In the genomic region with DNA sequence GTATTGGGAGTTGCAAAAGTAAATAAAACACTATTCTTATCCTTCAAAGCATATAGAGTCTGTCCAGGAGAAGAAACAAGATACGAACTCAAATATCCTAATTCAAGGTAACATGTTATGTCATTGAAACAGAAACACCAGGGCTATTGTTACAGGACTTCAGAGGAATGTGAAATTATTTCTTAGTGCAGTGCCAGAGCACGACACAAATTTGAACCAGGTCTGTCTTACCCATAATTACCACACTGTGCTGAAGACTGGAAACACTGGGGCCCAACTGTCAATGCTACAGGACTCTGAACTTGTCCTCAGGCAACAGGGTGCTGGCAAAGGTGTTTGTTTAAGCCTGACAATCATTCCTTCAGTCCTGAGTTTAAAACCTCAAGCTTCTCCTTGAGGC, we compare ENCODE assay signal across 2 cellular contexts.
TF ChIP-seq lines count a peak whose summit lies in the region.

No MANE protein-coding gene starts in this region.

TF ChIP-seq in HepG2, 621 proteins besides CTCF, POLR2A, EP300 and RAD21 (continues in another document):
- TF ChIP-seq GFI1 (CRISPR knock-in tag; IDR thresholded peaks at IDR 0.05; ENCODE audit: borderline replicate concordance) (no peak), GLI4 (CRISPR knock-in tag; IDR thresholded peaks at IDR 0.05; ENCODE audit: borderline replicate concordance) (no peak), RARA (CRISPR knock-in tag; IDR thresholded peaks at IDR 0.05) (0 out of 2 replicates have a peak, but pooled peaks have one; percentile 7), ZNF703 (CRISPR knock-in tag; IDR thresholded peaks at IDR 0.05; ENCODE audit: borderline replicate concordance) (no peak), FOXJ3 (CRISPR knock-in tag; IDR thresholded peaks at IDR 0.05; ENCODE audit: borderline replicate concordance) (peak; percentile 16; the same call in 1 of the 2 replicates), SOX5 (CRISPR knock-in tag; IDR thresholded peaks at IDR 0.05; ENCODE audit: borderline replicate concordance) (peak; percentile 71; the same call in 1 of the 2 replicates), ZNF367 (CRISPR knock-in tag; IDR thresholded peaks at IDR 0.05; ENCODE audit: borderline replicate concordance) (no peak), MTA3 (CRISPR knock-in tag; IDR thresholded peaks at IDR 0.05) (no peak), XRCC5 (optimal IDR thresholded peaks at IDR 0.05; ENCODE audit: low read length) (no peak), NCOA2 (CRISPR knock-in tag; IDR thresholded peaks at IDR 0.05) (peak; percentile 71; the same call in 1 of the 2 replicates), FLYWCH1 (CRISPR knock-in tag; IDR thresholded peaks at IDR 0.05) (no peak), ARNTL (CRISPR knock-in tag; IDR thresholded peaks at IDR 0.05) (no peak), SMAD3 (CRISPR knock-in tag; IDR thresholded peaks at IDR 0.05) (no peak), FOXP1 (IDR thresholded peaks at IDR 0.05) (no peak), FOXP1 (CRISPR knock-in tag; IDR thresholded peaks at IDR 0.05) (peak; percentile 17; the same call in 1 of the 2 replicates), HNF4G (IDR thresholded peaks at IDR 0.05; ENCODE audit: borderline replicate concordance, low read depth, low read length) (0 out of 2 replicates have a peak, but pooled peaks have one; percentile 25), HNF4G (CRISPR knock-in tag; IDR thresholded peaks at IDR 0.05; ENCODE audit: borderline replicate concordance, low read depth) (no peak), SOX6 (IDR thresholded peaks at IDR 0.05) (no peak), SOX6 (CRISPR knock-in tag; IDR thresholded peaks at IDR 0.05) (peak; percentile 53; the same call in 1 of the 2 replicates), ZNF761 (CRISPR knock-in tag; conservative IDR thresholded peaks at IDR 0.05) (no peak), TSC22D2 (CRISPR knock-in tag; IDR thresholded peaks at IDR 0.05; ENCODE audit: borderline replicate concordance) (no peak), HNF4A (CRISPR knock-in tag; IDR thresholded peaks at IDR 0.05) (peak; percentile 32; the same call in 1 of the 2 replicates), IRX3 (CRISPR knock-in tag; IDR thresholded peaks at IDR 0.05; ENCODE audit: borderline replicate concordance, low read depth) (no peak), ZFY (CRISPR knock-in tag; IDR thresholded peaks at IDR 0.05) (no peak), SOX13 (IDR thresholded peaks at IDR 0.05) (no peak), SOX13 (CRISPR knock-in tag; conservative IDR thresholded peaks at IDR 0.05 in 1 of 2, IDR thresholded peaks at IDR 0.05 in 1 of 2) (peak in 1 of 2 experiments; percentile 76; a peak in 2 of 4 replicates), ATM (IDR thresholded peaks at IDR 0.05; ENCODE audit: borderline replicate concordance) (no peak), SIX1 (CRISPR knock-in tag; IDR thresholded peaks at IDR 0.05; ENCODE audit: borderline replicate concordance) (peak; percentile 22; the same call in 1 of the 2 replicates), TOPORS (CRISPR knock-in tag; IDR thresholded peaks at IDR 0.05) (no peak), GATAD2A (CRISPR knock-in tag; IDR thresholded peaks at IDR 0.05) (peak; percentile 52), MBD4 (IDR thresholded peaks at IDR 0.05; ENCODE audit: borderline replicate concordance, low read length) (no peak), ZC3H13 (CRISPR knock-in tag; IDR thresholded peaks at IDR 0.05) (no peak), HOXA7 (CRISPR knock-in tag; IDR thresholded peaks at IDR 0.05) (no peak), ZNF317 (CRISPR knock-in tag; IDR thresholded peaks at IDR 0.05) (no peak)
- TF ChIP-seq, protein P1, sequence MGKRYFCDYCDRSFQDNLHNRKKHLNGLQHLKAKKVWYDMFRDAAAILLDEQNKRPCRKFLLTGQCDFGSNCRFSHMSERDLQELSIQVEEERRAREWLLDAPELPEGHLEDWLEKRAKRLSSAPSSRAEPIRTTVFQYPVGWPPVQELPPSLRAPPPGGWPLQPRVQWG (CRISPR knock-in tag; IDR thresholded peaks at IDR 0.05; ENCODE audit: borderline replicate concordance, low read depth): no peak
- TF ChIP-seq, protein P2, sequence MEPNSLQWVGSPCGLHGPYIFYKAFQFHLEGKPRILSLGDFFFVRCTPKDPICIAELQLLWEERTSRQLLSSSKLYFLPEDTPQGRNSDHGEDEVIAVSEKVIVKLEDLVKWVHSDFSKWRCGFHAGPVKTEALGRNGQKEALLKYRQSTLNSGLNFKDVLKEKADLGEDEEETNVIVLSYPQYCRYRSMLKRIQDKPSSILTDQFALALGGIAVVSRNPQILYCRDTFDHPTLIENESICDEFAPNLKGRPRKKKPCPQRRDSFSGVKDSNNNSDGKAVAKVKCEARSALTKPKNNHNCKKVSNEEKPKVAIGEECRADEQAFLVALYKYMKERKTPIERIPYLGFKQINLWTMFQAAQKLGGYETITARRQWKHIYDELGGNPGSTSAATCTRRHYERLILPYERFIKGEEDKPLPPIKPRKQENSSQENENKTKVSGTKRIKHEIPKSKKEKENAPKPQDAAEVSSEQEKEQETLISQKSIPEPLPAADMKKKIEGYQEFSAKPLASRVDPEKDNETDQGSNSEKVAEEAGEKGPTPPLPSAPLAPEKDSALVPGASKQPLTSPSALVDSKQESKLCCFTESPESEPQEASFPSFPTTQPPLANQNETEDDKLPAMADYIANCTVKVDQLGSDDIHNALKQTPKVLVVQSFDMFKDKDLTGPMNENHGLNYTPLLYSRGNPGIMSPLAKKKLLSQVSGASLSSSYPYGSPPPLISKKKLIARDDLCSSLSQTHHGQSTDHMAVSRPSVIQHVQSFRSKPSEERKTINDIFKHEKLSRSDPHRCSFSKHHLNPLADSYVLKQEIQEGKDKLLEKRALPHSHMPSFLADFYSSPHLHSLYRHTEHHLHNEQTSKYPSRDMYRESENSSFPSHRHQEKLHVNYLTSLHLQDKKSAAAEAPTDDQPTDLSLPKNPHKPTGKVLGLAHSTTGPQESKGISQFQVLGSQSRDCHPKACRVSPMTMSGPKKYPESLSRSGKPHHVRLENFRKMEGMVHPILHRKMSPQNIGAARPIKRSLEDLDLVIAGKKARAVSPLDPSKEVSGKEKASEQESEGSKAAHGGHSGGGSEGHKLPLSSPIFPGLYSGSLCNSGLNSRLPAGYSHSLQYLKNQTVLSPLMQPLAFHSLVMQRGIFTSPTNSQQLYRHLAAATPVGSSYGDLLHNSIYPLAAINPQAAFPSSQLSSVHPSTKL (CRISPR knock-in tag; IDR thresholded peaks at IDR 0.05): peak; percentile 63
- TF ChIP-seq, protein P3, sequence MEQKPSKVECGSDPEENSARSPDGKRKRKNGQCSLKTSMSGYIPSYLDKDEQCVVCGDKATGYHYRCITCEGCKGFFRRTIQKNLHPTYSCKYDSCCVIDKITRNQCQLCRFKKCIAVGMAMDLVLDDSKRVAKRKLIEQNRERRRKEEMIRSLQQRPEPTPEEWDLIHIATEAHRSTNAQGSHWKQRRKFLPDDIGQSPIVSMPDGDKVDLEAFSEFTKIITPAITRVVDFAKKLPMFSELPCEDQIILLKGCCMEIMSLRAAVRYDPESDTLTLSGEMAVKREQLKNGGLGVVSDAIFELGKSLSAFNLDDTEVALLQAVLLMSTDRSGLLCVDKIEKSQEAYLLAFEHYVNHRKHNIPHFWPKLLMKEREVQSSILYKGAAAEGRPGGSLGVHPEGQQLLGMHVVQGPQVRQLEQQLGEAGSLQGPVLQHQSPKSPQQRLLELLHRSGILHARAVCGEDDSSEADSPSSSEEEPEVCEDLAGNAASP (CRISPR knock-in tag; IDR thresholded peaks at IDR 0.05; ENCODE audit: borderline replicate concordance): peak; percentile 41; the same call in 1 of the 2 replicates

TF ChIP-seq in GM23338, 12 proteins besides CTCF, POLR2A, EP300 and RAD21:
- no peak for TF ChIP-seq EZH2phosphoT487 (IDR thresholded peaks at IDR 0.05; ENCODE audit: unreplicated experiment)
- TF ChIP-seq POLR2AphosphoS5 (IDR thresholded peaks at IDR 0.05; ENCODE audit: low read depth): no peak
TF ChIP-seq in GM23338: peak in this region for 0.
